ENCODE assay signal across 8 cellular contexts in genomic region chr20:57398231-57398821, GRCh38. TPM values are rescaled to one million over a fixed set of nuclear protein-coding genes. Genes with fewer than 3 reads are reported as not detected.
A peak's percentile ranks its signal among the peaks of the same experiment; 100 is the strongest.
DNase-seq lines count a peak whose midpoint lies in the region; ATAC-seq and TF ChIP-seq lines count a peak whose summit lies in the region.

No MANE protein-coding gene starts in this region.

- peak; percentile 48 for ATAC-seq in GM21717 (IDR thresholded peaks at IDR 0.05; ENCODE audit: unreplicated experiment)
- peak; percentile 68 for ATAC-seq in left colon
- no peak for ATAC-seq in omental fat pad (ENCODE audit: low FRiP score)

- intact Hi-C loops in left colon (cut with DNase I, micrococcal nuclease) = no loop called here

- H3K4me3 ChIP-seq in GM08714 (ENCODE audit: low read length) = peak overlapping the region; percentile 37; the same call in 1 of the 2 replicates

- no peak for TF ChIP-seq CTCF in omental fat pad (IDR thresholded peaks at IDR 0.05)

- peak; percentile 78 for DNase-seq in NCI-H1105 (lab: John Stamatoyannopoulos, UW)
- DNase-seq in activated T-cell treated with anti-CD3 and anti-CD28 coated beads, Interleukin-2, amount 50 U/mL, for 1 hour = peak; percentile 89
- DNase-seq in left colon = peak; percentile 82 to 88
- peak; percentile 90 for DNase-seq in stimulated activated CD8-positive, alpha-beta memory T cell treated with anti-CD3 and anti-CD28 coated beads, Interleukin-12 subunit alpha, Interleukin-12 subunit beta, amount 100 ng/mL, for 4 hours (ENCODE audit: low read depth)
- no peak for DNase-seq in NCI-H2227 treated with DMSO at 0.1 percent for 48 hours (lab: John Stamatoyannopoulos, UW)
- no peak for DNase-seq in omental fat pad (ENCODE audit: low spot score)

RNA-seq across cellular contexts. Expression of gene RBM38, which starts 7.1 kb away (rescaled TPM):
- total RNA-seq in left colon (10 to 100 TPM; 26.9 to 44.8 TPM), omental fat pad (10 to 100 TPM in 3 of 4 donors, 1 to 10 TPM in 1; 4.6 to 18.0 (median 10.6) TPM)

RNA-seq across cellular contexts. Expression of gene RAE1, which starts 47.3 kb away (rescaled TPM):
- total RNA-seq in left colon = 10 to 100 TPM; 16.0 to 17.2 TPM
- 10 to 100 TPM; 13.9 to 32.9 (median 17.2) TPM for total RNA-seq in omental fat pad

Comparison
In these comparisons a context has a peak if more than half of its experiments do, and no peak if none do; other contexts are left out.
1. DNase-seq: peak in NCI-H1105 (single experiment), activated T-cell treated with anti-CD3 and anti-CD28 coated beads, Interleukin-2, amount 50 U/mL, for 1 hour (single experiment), left colon (2 of 2) and stimulated activated CD8-positive, alpha-beta memory T cell treated with anti-CD3 and anti-CD28 coated beads, Interleukin-12 subunit alpha, Interleukin-12 subunit beta, amount 100 ng/mL, for 4 hours (single experiment); none in NCI-H2227 treated with DMSO at 0.1 percent for 48 hours (single experiment) and omental fat pad (single experiment).